1 cellular context compared by ENCODE assay signal in the genomic region with DNA sequence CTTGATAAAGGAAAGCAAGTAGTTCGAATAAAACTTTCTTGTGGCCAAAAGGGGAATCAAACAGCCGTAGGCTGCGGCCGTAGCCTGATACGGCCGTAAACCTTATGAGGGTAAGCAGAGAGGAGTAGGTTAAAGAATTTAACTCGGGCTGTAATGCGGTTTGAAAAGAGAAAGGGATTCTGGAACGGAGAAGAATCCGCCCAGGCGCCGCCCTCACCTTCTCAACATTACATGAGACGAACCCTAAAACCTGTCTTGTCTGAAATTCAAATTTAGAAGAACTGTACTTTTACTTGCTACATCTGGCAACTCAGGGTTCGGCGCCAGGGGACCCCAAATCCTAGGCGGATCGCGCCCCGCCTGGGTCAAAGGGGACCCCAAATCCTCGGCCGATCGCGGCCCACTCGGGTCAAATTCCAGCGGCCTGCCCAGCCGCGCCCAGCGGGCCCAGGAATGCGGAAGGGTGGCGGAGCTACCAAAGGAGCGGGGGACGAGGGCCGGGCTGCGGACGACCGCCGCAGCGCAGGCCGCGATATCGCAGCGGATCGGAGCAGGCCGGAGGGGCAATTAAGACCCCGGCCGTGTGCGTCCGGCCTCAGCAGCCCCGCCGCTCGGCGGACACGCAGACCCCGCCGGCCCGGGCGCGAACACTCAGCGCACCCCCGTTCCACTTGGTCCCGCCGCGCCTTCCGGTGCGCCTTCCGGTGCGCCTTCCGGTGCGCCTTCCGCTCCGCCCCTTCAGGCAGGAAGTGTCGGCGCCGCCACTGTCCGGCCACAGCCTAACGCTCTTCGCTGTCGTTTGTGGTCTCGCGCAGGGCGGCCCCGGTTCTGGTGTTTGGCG.
TF ChIP-seq lines count a peak whose summit lies in the region.

A gene (plus strand): TSS at position 741 of the 841 bp plus-strand sequence. CDS start 10,766 bp downstream, outside the sequence.

TF ChIP-seq in HepG2, 621 proteins besides CTCF, POLR2A, EP300 and RAD21 (continued from another document and continues in another):
- TF ChIP-seq, protein P1, sequence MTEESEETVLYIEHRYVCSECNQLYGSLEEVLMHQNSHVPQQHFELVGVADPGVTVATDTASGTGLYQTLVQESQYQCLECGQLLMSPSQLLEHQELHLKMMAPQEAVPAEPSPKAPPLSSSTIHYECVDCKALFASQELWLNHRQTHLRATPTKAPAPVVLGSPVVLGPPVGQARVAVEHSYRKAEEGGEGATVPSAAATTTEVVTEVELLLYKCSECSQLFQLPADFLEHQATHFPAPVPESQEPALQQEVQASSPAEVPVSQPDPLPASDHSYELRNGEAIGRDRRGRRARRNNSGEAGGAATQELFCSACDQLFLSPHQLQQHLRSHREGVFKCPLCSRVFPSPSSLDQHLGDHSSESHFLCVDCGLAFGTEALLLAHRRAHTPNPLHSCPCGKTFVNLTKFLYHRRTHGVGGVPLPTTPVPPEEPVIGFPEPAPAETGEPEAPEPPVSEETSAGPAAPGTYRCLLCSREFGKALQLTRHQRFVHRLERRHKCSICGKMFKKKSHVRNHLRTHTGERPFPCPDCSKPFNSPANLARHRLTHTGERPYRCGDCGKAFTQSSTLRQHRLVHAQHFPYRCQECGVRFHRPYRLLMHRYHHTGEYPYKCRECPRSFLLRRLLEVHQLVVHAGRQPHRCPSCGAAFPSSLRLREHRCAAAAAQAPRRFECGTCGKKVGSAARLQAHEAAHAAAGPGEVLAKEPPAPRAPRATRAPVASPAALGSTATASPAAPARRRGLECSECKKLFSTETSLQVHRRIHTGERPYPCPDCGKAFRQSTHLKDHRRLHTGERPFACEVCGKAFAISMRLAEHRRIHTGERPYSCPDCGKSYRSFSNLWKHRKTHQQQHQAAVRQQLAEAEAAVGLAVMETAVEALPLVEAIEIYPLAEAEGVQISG (CRISPR knock-in tag; IDR thresholded peaks at IDR 0.05): peak; percentile 83
- TF ChIP-seq FOXA1 (IDR thresholded peaks at IDR 0.05): no peak
- no peak for TF ChIP-seq FOXA1 (CRISPR knock-in tag; IDR thresholded peaks at IDR 0.05)
- TF ChIP-seq, protein P2, sequence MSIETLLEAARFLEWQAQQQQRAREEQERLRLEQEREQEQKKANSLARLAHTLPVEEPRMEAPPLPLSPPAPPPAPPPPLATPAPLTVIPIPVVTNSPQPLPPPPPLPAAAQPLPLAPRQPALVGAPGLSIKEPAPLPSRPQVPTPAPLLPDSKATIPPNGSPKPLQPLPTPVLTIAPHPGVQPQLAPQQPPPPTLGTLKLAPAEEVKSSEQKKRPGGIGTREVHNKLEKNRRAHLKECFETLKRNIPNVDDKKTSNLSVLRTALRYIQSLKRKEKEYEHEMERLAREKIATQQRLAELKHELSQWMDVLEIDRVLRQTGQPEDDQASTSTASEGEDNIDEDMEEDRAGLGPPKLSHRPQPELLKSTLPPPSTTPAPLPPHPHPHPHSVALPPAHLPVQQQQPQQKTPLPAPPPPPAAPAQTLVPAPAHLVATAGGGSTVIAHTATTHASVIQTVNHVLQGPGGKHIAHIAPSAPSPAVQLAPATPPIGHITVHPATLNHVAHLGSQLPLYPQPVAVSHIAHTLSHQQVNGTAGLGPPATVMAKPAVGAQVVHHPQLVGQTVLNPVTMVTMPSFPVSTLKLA (IDR thresholded peaks at IDR 0.05): no peak
- TF ChIP-seq ZFP36L2 (CRISPR knock-in tag; IDR thresholded peaks at IDR 0.05): no peak
- TF ChIP-seq, protein P3, sequence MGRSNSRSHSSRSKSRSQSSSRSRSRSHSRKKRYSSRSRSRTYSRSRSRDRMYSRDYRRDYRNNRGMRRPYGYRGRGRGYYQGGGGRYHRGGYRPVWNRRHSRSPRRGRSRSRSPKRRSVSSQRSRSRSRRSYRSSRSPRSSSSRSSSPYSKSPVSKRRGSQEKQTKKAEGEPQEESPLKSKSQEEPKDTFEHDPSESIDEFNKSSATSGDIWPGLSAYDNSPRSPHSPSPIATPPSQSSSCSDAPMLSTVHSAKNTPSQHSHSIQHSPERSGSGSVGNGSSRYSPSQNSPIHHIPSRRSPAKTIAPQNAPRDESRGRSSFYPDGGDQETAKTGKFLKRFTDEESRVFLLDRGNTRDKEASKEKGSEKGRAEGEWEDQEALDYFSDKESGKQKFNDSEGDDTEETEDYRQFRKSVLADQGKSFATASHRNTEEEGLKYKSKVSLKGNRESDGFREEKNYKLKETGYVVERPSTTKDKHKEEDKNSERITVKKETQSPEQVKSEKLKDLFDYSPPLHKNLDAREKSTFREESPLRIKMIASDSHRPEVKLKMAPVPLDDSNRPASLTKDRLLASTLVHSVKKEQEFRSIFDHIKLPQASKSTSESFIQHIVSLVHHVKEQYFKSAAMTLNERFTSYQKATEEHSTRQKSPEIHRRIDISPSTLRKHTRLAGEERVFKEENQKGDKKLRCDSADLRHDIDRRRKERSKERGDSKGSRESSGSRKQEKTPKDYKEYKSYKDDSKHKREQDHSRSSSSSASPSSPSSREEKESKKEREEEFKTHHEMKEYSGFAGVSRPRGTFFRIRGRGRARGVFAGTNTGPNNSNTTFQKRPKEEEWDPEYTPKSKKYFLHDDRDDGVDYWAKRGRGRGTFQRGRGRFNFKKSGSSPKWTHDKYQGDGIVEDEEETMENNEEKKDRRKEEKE (IDR thresholded peaks at IDR 0.05): no peak
- TF ChIP-seq ZNF260 (CRISPR knock-in tag; IDR thresholded peaks at IDR 0.05; ENCODE audit: borderline replicate concordance, low read depth): no peak
- no peak for TF ChIP-seq ONECUT2 (CRISPR knock-in tag; IDR thresholded peaks at IDR 0.05)
- TF ChIP-seq, protein P4, sequence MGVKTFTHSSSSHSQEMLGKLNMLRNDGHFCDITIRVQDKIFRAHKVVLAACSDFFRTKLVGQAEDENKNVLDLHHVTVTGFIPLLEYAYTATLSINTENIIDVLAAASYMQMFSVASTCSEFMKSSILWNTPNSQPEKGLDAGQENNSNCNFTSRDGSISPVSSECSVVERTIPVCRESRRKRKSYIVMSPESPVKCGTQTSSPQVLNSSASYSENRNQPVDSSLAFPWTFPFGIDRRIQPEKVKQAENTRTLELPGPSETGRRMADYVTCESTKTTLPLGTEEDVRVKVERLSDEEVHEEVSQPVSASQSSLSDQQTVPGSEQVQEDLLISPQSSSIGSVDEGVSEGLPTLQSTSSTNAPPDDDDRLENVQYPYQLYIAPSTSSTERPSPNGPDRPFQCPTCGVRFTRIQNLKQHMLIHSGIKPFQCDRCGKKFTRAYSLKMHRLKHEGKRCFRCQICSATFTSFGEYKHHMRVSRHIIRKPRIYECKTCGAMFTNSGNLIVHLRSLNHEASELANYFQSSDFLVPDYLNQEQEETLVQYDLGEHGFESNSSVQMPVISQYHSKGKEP (CRISPR knock-in tag; IDR thresholded peaks at IDR 0.05): no peak
- TF ChIP-seq, protein P5, sequence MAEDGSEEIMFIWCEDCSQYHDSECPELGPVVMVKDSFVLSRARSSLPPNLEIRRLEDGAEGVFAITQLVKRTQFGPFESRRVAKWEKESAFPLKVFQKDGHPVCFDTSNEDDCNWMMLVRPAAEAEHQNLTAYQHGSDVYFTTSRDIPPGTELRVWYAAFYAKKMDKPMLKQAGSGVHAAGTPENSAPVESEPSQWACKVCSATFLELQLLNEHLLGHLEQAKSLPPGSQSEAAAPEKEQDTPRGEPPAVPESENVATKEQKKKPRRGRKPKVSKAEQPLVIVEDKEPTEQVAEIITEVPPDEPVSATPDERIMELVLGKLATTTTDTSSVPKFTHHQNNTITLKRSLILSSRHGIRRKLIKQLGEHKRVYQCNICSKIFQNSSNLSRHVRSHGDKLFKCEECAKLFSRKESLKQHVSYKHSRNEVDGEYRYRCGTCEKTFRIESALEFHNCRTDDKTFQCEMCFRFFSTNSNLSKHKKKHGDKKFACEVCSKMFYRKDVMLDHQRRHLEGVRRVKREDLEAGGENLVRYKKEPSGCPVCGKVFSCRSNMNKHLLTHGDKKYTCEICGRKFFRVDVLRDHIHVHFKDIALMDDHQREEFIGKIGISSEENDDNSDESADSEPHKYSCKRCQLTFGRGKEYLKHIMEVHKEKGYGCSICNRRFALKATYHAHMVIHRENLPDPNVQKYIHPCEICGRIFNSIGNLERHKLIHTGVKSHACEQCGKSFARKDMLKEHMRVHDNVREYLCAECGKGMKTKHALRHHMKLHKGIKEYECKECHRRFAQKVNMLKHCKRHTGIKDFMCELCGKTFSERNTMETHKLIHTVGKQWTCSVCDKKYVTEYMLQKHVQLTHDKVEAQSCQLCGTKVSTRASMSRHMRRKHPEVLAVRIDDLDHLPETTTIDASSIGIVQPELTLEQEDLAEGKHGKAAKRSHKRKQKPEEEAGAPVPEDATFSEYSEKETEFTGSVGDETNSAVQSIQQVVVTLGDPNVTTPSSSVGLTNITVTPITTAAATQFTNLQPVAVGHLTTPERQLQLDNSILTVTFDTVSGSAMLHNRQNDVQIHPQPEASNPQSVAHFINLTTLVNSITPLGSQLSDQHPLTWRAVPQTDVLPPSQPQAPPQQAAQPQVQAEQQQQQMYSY (CRISPR knock-in tag; IDR thresholded peaks at IDR 0.05): peak; percentile 29; the same call in 1 of the 2 replicates
- no peak for TF ChIP-seq DNMT1 (CRISPR knock-in tag; IDR thresholded peaks at IDR 0.05)
- peak in 1 of 2 experiments; percentile 74; a peak in 2 of 4 replicates for TF ChIP-seq KLF16 (CRISPR knock-in tag; IDR thresholded peaks at IDR 0.05)
- TF ChIP-seq HES4 (CRISPR knock-in tag; IDR thresholded peaks at IDR 0.05; ENCODE audit: borderline replicate concordance): no peak
- TF ChIP-seq NFYC (CRISPR knock-in tag; IDR thresholded peaks at IDR 0.05): no peak
- TF ChIP-seq RARA (CRISPR knock-in tag; IDR thresholded peaks at IDR 0.05): peak; percentile 26; the same call in 1 of the 2 replicates
- TF ChIP-seq, protein P6, sequence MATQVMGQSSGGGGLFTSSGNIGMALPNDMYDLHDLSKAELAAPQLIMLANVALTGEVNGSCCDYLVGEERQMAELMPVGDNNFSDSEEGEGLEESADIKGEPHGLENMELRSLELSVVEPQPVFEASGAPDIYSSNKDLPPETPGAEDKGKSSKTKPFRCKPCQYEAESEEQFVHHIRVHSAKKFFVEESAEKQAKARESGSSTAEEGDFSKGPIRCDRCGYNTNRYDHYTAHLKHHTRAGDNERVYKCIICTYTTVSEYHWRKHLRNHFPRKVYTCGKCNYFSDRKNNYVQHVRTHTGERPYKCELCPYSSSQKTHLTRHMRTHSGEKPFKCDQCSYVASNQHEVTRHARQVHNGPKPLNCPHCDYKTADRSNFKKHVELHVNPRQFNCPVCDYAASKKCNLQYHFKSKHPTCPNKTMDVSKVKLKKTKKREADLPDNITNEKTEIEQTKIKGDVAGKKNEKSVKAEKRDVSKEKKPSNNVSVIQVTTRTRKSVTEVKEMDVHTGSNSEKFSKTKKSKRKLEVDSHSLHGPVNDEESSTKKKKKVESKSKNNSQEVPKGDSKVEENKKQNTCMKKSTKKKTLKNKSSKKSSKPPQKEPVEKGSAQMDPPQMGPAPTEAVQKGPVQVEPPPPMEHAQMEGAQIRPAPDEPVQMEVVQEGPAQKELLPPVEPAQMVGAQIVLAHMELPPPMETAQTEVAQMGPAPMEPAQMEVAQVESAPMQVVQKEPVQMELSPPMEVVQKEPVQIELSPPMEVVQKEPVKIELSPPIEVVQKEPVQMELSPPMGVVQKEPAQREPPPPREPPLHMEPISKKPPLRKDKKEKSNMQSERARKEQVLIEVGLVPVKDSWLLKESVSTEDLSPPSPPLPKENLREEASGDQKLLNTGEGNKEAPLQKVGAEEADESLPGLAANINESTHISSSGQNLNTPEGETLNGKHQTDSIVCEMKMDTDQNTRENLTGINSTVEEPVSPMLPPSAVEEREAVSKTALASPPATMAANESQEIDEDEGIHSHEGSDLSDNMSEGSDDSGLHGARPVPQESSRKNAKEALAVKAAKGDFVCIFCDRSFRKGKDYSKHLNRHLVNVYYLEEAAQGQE (IDR thresholded peaks at IDR 0.05; ENCODE audit: borderline replicate concordance in 1 of 2, low read depth in 1 of 2, low read length in 2 of 2): peak in 1 of 2 experiments; percentile 30; a peak in 1 of 4 replicates
- TF ChIP-seq, protein P7, sequence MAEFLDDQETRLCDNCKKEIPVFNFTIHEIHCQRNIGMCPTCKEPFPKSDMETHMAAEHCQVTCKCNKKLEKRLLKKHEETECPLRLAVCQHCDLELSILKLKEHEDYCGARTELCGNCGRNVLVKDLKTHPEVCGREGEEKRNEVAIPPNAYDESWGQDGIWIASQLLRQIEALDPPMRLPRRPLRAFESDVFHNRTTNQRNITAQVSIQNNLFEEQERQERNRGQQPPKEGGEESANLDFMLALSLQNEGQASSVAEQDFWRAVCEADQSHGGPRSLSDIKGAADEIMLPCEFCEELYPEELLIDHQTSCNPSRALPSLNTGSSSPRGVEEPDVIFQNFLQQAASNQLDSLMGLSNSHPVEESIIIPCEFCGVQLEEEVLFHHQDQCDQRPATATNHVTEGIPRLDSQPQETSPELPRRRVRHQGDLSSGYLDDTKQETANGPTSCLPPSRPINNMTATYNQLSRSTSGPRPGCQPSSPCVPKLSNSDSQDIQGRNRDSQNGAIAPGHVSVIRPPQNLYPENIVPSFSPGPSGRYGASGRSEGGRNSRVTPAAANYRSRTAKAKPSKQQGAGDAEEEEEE (CRISPR knock-in tag; IDR thresholded peaks at IDR 0.05; ENCODE audit: borderline replicate concordance): no peak
- TF ChIP-seq ZNF350 (CRISPR knock-in tag; IDR thresholded peaks at IDR 0.05; ENCODE audit: borderline replicate concordance, low read depth): no peak
- TF ChIP-seq SKI (IDR thresholded peaks at IDR 0.05; ENCODE audit: partially characterized antibody): peak; percentile 68
- TF ChIP-seq, protein P8, sequence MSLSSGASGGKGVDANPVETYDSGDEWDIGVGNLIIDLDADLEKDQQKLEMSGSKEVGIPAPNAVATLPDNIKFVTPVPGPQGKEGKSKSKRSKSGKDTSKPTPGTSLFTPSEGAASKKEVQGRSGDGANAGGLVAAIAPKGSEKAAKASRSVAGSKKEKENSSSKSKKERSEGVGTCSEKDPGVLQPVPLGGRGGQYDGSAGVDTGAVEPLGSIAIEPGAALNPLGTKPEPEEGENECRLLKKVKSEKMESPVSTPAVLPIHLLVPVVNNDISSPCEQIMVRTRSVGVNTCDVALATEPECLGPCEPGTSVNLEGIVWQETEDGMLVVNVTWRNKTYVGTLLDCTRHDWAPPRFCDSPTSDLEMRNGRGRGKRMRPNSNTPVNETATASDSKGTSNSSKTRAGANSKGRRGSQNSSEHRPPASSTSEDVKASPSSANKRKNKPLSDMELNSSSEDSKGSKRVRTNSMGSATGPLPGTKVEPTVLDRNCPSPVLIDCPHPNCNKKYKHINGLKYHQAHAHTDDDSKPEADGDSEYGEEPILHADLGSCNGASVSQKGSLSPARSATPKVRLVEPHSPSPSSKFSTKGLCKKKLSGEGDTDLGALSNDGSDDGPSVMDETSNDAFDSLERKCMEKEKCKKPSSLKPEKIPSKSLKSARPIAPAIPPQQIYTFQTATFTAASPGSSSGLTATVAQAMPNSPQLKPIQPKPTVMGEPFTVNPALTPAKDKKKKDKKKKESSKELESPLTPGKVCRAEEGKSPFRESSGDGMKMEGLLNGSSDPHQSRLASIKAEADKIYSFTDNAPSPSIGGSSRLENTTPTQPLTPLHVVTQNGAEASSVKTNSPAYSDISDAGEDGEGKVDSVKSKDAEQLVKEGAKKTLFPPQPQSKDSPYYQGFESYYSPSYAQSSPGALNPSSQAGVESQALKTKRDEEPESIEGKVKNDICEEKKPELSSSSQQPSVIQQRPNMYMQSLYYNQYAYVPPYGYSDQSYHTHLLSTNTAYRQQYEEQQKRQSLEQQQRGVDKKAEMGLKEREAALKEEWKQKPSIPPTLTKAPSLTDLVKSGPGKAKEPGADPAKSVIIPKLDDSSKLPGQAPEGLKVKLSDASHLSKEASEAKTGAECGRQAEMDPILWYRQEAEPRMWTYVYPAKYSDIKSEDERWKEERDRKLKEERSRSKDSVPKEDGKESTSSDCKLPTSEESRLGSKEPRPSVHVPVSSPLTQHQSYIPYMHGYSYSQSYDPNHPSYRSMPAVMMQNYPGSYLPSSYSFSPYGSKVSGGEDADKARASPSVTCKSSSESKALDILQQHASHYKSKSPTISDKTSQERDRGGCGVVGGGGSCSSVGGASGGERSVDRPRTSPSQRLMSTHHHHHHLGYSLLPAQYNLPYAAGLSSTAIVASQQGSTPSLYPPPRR (CRISPR knock-in tag; IDR thresholded peaks at IDR 0.05; ENCODE audit: borderline replicate concordance): no peak; the same call in 1 of the 2 replicates
- peak; percentile 75; the same call in 1 of the 2 replicates for TF ChIP-seq FOXC1 (CRISPR knock-in tag; IDR thresholded peaks at IDR 0.05; ENCODE audit: borderline replicate concordance)
- peak; percentile 95 for TF ChIP-seq KAT8 (CRISPR knock-in tag; IDR thresholded peaks at IDR 0.05)
